ENCODE assay signal across 14 cellular contexts in the genomic region with DNA sequence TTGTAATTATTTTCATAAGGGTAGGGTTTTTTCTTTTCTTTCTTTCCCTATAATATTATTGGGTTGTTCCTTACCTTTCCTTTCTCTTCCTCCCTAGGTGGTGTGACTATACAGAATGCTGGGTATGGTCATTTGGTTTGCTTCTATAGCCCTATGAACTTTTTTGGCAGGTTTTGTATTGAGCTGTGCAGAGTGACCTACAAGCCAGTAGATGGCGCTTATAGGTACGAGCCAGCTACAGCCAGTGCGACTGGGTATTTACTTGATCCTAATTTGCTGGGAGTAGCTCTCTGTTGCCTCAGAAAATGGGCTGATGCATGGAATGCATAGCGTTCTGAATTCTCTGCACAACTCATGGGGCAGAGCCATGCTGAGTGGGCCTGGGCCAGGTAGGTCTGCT.
DNase-seq lines count a peak whose midpoint lies in the region; ATAC-seq and TF ChIP-seq lines count a peak whose summit lies in the region.
"Had no signal": no experiment of that assay in that cellular context is flagged by ENCODE, and none has a peak within 500 bp of the region (broad histone marks: within the 10 kb centered on the region; RNA-seq: fewer than 3 reads in every experiment).

No MANE protein-coding gene starts in this region.

- no peaks in the 10 kb centered on the region for H3K36me3 ChIP-seq in BE2C
- H3K36me3 ChIP-seq in GM23248 (ENCODE audit: low read depth) = no peaks in the 10 kb centered on the region
- H3K36me3 ChIP-seq in OCI-LY1 (ENCODE audit: insufficient read depth, low read length) = no peaks in the 10 kb centered on the region
- H3K36me3 ChIP-seq: SJSA1 had no signal

- H3K36me3 Mint-ChIP-seq in activated T-helper 17 cell treated with anti-CD3 and anti-CD28 coated beads, Interleukin-2, amount 50 U/mL, for 72 hours (ENCODE audit: low read depth) = no peaks in the 10 kb centered on the region
- H3K36me3 Mint-ChIP-seq: stimulated activated naive B cell treated with anti-CD40 and anti-IgM and Interleukin-4, amounts not matched to agents 10 μg/mL and 1 μg/mL and 100 μg/mL, for 72 hours had no signal

- H3K79me2 ChIP-seq in GM23248 (ENCODE audit: insufficient read depth) (no peaks in the 10 kb centered on the region), OCI-LY1 (ENCODE audit: insufficient read depth, low read length) (no peaks in the 10 kb centered on the region)

- 20 to 21% methylated on average over 4 of the region's 4 CpGs for WGBS in GM23248 (ENCODE audit: low coverage in 1 of 2, low lambda C conversion rate in 2 of 2, missing lambda C conversion rate in 2 of 2), 2 experiments

- H4K20me1 ChIP-seq in GM23248 (ENCODE audit: insufficient read depth) (no peaks in the 10 kb centered on the region), OCI-LY1 (ENCODE audit: insufficient read depth, low read length) (no peaks in the 10 kb centered on the region)

- no peak overlapping the region for H2AFZ ChIP-seq in GM23248
- no peak overlapping the region for H2AFZ ChIP-seq in OCI-LY1 (ENCODE audit: low read length)

- no peak for ATAC-seq in GM18520 (IDR thresholded peaks at IDR 0.05; ENCODE audit: unreplicated experiment)
- no peak for ATAC-seq in activated T-helper 17 cell treated with anti-CD3 and anti-CD28 coated beads, Interleukin-2, amount 50 U/mL, for 72 hours (replicated peaks)
- ATAC-seq: activated CD8-positive, alpha-beta T cell treated with anti-CD3 and anti-CD28 coated beads for 36 hours; stimulated activated naive B cell treated with anti-CD40 and anti-IgM and Interleukin-4, amounts not matched to agents 10 μg/mL and 1 μg/mL and 100 μg/mL, for 72 hours had no signal

- DNase-seq in BE2C = peak; percentile 2
- peak; percentile 0 for DNase-seq in GM23248
- peak; percentile 2 for DNase-seq in fibroblast of the aortic adventitia (ENCODE audit: low read depth)
- DNase-seq in posterior cingulate gyrus = no peak
- DNase-seq in NCI-H128 (lab: John Stamatoyannopoulos, UW; ENCODE audit: unreplicated experiment) = no peak
- DNase-seq: activated CD8-positive, alpha-beta T cell treated with anti-CD3 and anti-CD28 coated beads for 36 hours; kidney; NCI-H2171; stimulated activated naive B cell treated with anti-CD40 and anti-IgM and Interleukin-4, amounts not matched to agents 10 μg/mL and 1 μg/mL and 100 μg/mL, for 72 hours had no signal

- H3K9ac ChIP-seq in GM23248 = no peak overlapping the region
- H3K9ac ChIP-seq in OCI-LY1 (ENCODE audit: low read length) = no peak overlapping the region

- H3K9me3 Mint-ChIP-seq in activated T-helper 17 cell treated with anti-CD3 and anti-CD28 coated beads, Interleukin-2, amount 50 U/mL, for 72 hours = peaks cover 3% of the 10 kb centered on the region
- H3K9me3 Mint-ChIP-seq: activated CD8-positive, alpha-beta T cell treated with anti-CD3 and anti-CD28 coated beads for 36 hours had no signal

- H3K27me3 ChIP-seq in BE2C (no peaks in the 10 kb centered on the region), GM23248 (replicated peaks; ENCODE audit: insufficient read depth) (no peaks in the 10 kb centered on the region), OCI-LY1 (ENCODE audit: insufficient read depth, low read length) (no peaks in the 10 kb centered on the region)
- H3K27me3 ChIP-seq: SJSA1 had no signal

- intact Hi-C loops in posterior cingulate gyrus (cut with DNase I) = no loop called here

- no peaks in the 10 kb centered on the region for H3K27me3 Mint-ChIP-seq in activated T-helper 17 cell treated with anti-CD3 and anti-CD28 coated beads, Interleukin-2, amount 50 U/mL, for 72 hours
- H3K27me3 Mint-ChIP-seq: activated CD8-positive, alpha-beta T cell treated with anti-CD3 and anti-CD28 coated beads for 36 hours; stimulated activated naive B cell treated with anti-CD40 and anti-IgM and Interleukin-4, amounts not matched to agents 10 μg/mL and 1 μg/mL and 100 μg/mL, for 72 hours had no signal

- no peak overlapping the region for H3K27ac ChIP-seq in GM23248
- no peak overlapping the region for H3K27ac ChIP-seq in OCI-LY1 (ENCODE audit: low read depth, low read length, poor library complexity, severe bottlenecking)
- H3K27ac ChIP-seq: epithelial cell of prostate, SJSA1 had no signal

- H3K27ac Mint-ChIP-seq in activated T-helper 17 cell treated with anti-CD3 and anti-CD28 coated beads, Interleukin-2, amount 50 U/mL, for 72 hours = no peak overlapping the region
- H3K27ac Mint-ChIP-seq: activated CD8-positive, alpha-beta T cell treated with anti-CD3 and anti-CD28 coated beads for 36 hours; stimulated activated naive B cell treated with anti-CD40 and anti-IgM and Interleukin-4, amounts not matched to agents 10 μg/mL and 1 μg/mL and 100 μg/mL, for 72 hours had no signal

- H3F3A ChIP-seq in GM23248 (ENCODE audit: insufficient read depth) = no peaks in the 10 kb centered on the region
- no peaks in the 10 kb centered on the region for H3F3A ChIP-seq in OCI-LY1 (ENCODE audit: insufficient read depth, low read length)

- H3K9me2 ChIP-seq in GM23248 (ENCODE audit: insufficient read depth) (no peaks in the 10 kb centered on the region), OCI-LY1 (ENCODE audit: low read depth, low read length) (no peaks in the 10 kb centered on the region)

- H3K9me3 ChIP-seq in BE2C (no peaks in the 10 kb centered on the region), GM23248 (ENCODE audit: low read depth) (no peaks in the 10 kb centered on the region), OCI-LY1 (ENCODE audit: low read length) (no peaks in the 10 kb centered on the region)
- H3K9me3 ChIP-seq: SJSA1 had no signal

- TF ChIP-seq CTCF in BE2C (IDR thresholded peaks at IDR 0.05; ENCODE audit: low read depth, low read length) (peak; percentile 38), OCI-LY1 (IDR thresholded peaks at IDR 0.05; ENCODE audit: low read length) (peak; percentile 42), fibroblast of the aortic adventitia (IDR thresholded peaks at IDR 0.05; ENCODE audit: insufficient read depth, low read length) (peak; percentile 21)

- H3K4me1 Mint-ChIP-seq in activated T-helper 17 cell treated with anti-CD3 and anti-CD28 coated beads, Interleukin-2, amount 50 U/mL, for 72 hours = no peaks in the 10 kb centered on the region
- H3K4me1 Mint-ChIP-seq: stimulated activated naive B cell treated with anti-CD40 and anti-IgM and Interleukin-4, amounts not matched to agents 10 μg/mL and 1 μg/mL and 100 μg/mL, for 72 hours had no signal

- H3K4me1 ChIP-seq in BE2C (no peaks in the 10 kb centered on the region), GM23248 (ENCODE audit: insufficient read depth) (no peaks in the 10 kb centered on the region), OCI-LY1 (ENCODE audit: insufficient read depth, low read length, severe bottlenecking) (no peaks in the 10 kb centered on the region)
- H3K4me1 ChIP-seq: SJSA1 had no signal

- no peak overlapping the region for H3K4me2 ChIP-seq in GM23248 (ENCODE audit: unreplicated experiment)
- H3K4me2 ChIP-seq in OCI-LY1 (ENCODE audit: low read length) = no peak overlapping the region

- no peak overlapping the region for H3K4me3 Mint-ChIP-seq in activated T-helper 17 cell treated with anti-CD3 and anti-CD28 coated beads, Interleukin-2, amount 50 U/mL, for 72 hours
- H3K4me3 Mint-ChIP-seq: activated CD8-positive, alpha-beta T cell treated with anti-CD3 and anti-CD28 coated beads for 36 hours; stimulated activated naive B cell treated with anti-CD40 and anti-IgM and Interleukin-4, amounts not matched to agents 10 μg/mL and 1 μg/mL and 100 μg/mL, for 72 hours had no signal

- in situ Hi-C loops in GM23248 (cut with MboI) = no loop called here

- H3K4me3 ChIP-seq in BE2C (ENCODE audit: low read depth, low read length) (no peak overlapping the region), GM23248 (no peak overlapping the region), OCI-LY1 (ENCODE audit: low read depth, low read length, poor library complexity, severe bottlenecking) (no peak overlapping the region), fibroblast of the aortic adventitia (ENCODE audit: low read depth, low read length) (no peak overlapping the region)
- H3K4me3 ChIP-seq: SJSA1 had no signal

Comparison
In these comparisons a context has a peak if more than half of its experiments do, and no peak if none do; other contexts are left out.
1. DNase-seq: peak in BE2C (single experiment), GM23248 (single experiment) and fibroblast of the aortic adventitia (single experiment); none in posterior cingulate gyrus (0 of 10) and NCI-H128 (single experiment).
2. Peak in every context shown above with its lines, with median percentiles within 50 percentile points of each other: CTCF ChIP-seq.